ENCODE assay signal across 10 cellular contexts in genomic region chr10:104333728-104334373, GRCh38. TPM values are rescaled to one million over a fixed set of nuclear protein-coding genes. Genes with fewer than 3 reads are reported as not detected.
DNase-seq lines count a peak whose midpoint lies in the region; ATAC-seq and TF ChIP-seq lines count a peak whose summit lies in the region.
"Had no signal": no experiment of that assay in that cellular context is flagged by ENCODE, and none has a peak within 500 bp of the region (broad histone marks: within the 10 kb centered on the region; RNA-seq: fewer than 3 reads in every experiment).

No MANE protein-coding gene starts in this region.

- TF ChIP-seq POLR2A in GM18505 (IDR thresholded peaks at IDR 0.05; ENCODE audit: borderline replicate concordance, extremely low read depth, insufficient read depth, insufficient read length): no peak

- no peak overlapping the region for H2BK120ac ChIP-seq in mesenchymal stem cell (ENCODE audit: low read depth, low read length)

- no peaks in the 10 kb centered on the region for H3K27me3 Mint-ChIP-seq in activated naive CD8-positive, alpha-beta T cell

- H3K4ac ChIP-seq in mesenchymal stem cell (ENCODE audit: low read depth in 1 of 2, low read length in 2 of 2): peak overlapping the region in 1 of 2 experiments; percentile 35

- peaks cover 47% of the 10 kb centered on the region for H3K4me1 ChIP-seq in mesenchymal stem cell (ENCODE audit: control insufficient read depth, insufficient read depth, low read depth, low read length)
- peaks cover 41% of the 10 kb centered on the region for H3K4me1 ChIP-seq in thymus (ENCODE audit: control insufficient read depth, insufficient read depth, low read length)

- peak overlapping the region; percentile 59 for H4K8ac ChIP-seq in mesenchymal stem cell (ENCODE audit: low read length)

- H2BK15ac ChIP-seq in mesenchymal stem cell (ENCODE audit: low read depth, poor library complexity, severe bottlenecking): no peak overlapping the region

- peaks cover 83% of the 10 kb centered on the region for H3K4me1 Mint-ChIP-seq in activated naive CD8-positive, alpha-beta T cell (ENCODE audit: low read depth)

- H2BK5ac ChIP-seq in mesenchymal stem cell (ENCODE audit: low read depth, low read length, poor library complexity, severe bottlenecking): no peak overlapping the region

- H3K23ac ChIP-seq in mesenchymal stem cell (ENCODE audit: low read length in 2 of 2): peak overlapping the region in 1 of 2 experiments; percentile 78

- peaks cover 10 to 35% of the 10 kb centered on the region in 2 experiments for H3K36me3 ChIP-seq in mesenchymal stem cell (ENCODE audit: control insufficient read depth in 1 of 2, insufficient read depth in 2 of 2, low read depth in 1 of 2, low read length in 2 of 2)
- H3K36me3 ChIP-seq in thymus (ENCODE audit: control insufficient read depth, insufficient read depth): peaks cover 2% of the 10 kb centered on the region

- H3K9me3 ChIP-seq in mesenchymal stem cell (ENCODE audit: control insufficient read depth, low read length) (no peaks in the 10 kb centered on the region), thymus (ENCODE audit: control insufficient read depth) (no peaks in the 10 kb centered on the region)

- no peak overlapping the region for H3K14ac ChIP-seq in mesenchymal stem cell (ENCODE audit: low read length in 2 of 2)

- 91% methylated on average over 15 of the region's 15 CpGs for WGBS in mesenchymal stem cell
- 94% methylated on average over 15 of the region's 15 CpGs for WGBS in thymus

- ATAC-seq in GM18505 (IDR thresholded peaks at IDR 0.05; ENCODE audit: unreplicated experiment) (no peak), GM18520 (IDR thresholded peaks at IDR 0.05; ENCODE audit: unreplicated experiment) (no peak)

- H3K18ac ChIP-seq in mesenchymal stem cell (ENCODE audit: low read depth in 1 of 2, low read length in 2 of 2): no peak overlapping the region

- H3K27me3 ChIP-seq in mesenchymal stem cell (ENCODE audit: control insufficient read depth in 1 of 2, insufficient read depth in 1 of 2, low read length in 2 of 2) (no peaks in the 10 kb centered on the region), thymus (ENCODE audit: control insufficient read depth, insufficient read depth) (no peaks in the 10 kb centered on the region)

- H3K9me3 Mint-ChIP-seq in activated naive CD8-positive, alpha-beta T cell (ENCODE audit: low read depth): no peaks in the 10 kb centered on the region

- no peak overlapping the region for H3K4me3 ChIP-seq in mesenchymal stem cell (ENCODE audit: insufficient read depth in 1 of 2, low read depth in 1 of 2, low read length in 2 of 2)
- H3K4me3 ChIP-seq in thymus (ENCODE audit: low read length): no peak overlapping the region

- no peak overlapping the region for H3K4me2 ChIP-seq in mesenchymal stem cell (ENCODE audit: low read length, poor library complexity, severe bottlenecking)

- no peak overlapping the region for H2AFZ ChIP-seq in mesenchymal stem cell (ENCODE audit: low read depth, low read length)

- H3K4me3 Mint-ChIP-seq in activated naive CD8-positive, alpha-beta T cell: peak overlapping the region; percentile 68

- H3K9ac ChIP-seq in mesenchymal stem cell (ENCODE audit: low read length): no peak overlapping the region

- H3K27ac ChIP-seq in mesenchymal stem cell (ENCODE audit: low read length, poor library complexity, severe bottlenecking) (peak overlapping the region; percentile 9), thymus (ENCODE audit: low read depth) (peak overlapping the region; percentile 33)

- H3K79me1 ChIP-seq in mesenchymal stem cell (replicated peaks; ENCODE audit: low read length, poor library complexity, severe bottlenecking): no peaks in the 10 kb centered on the region

- H3K36me3 Mint-ChIP-seq in activated naive CD8-positive, alpha-beta T cell: peaks cover 3% of the 10 kb centered on the region

- peak overlapping the region; percentile 72 for H3K27ac Mint-ChIP-seq in activated naive CD8-positive, alpha-beta T cell

- peak overlapping the region; percentile 27 for H2AK5ac ChIP-seq in mesenchymal stem cell (ENCODE audit: low read length, severe bottlenecking)

- DNase-seq in activated CD8-positive, alpha-beta memory T cell treated with anti-CD3 and anti-CD28 coated beads for 24 hours: peak; percentile 53
- no peak for DNase-seq in activated CD8-positive, alpha-beta memory T cell treated with anti-CD3 and anti-CD28 coated beads, Interleukin-2, amount 50 U/mL, for 4 hours
- no peak for DNase-seq in mesenchymal stem cell
- DNase-seq in stimulated activated naive CD4-positive, alpha-beta T cell (lab: John Stamatoyannopoulos, UW): no peak
- DNase-seq: hypothalamus, NCI-H1048 had no signal

- H2BK12ac ChIP-seq in mesenchymal stem cell (ENCODE audit: low read length in 2 of 2): no peak overlapping the region

- H4K91ac ChIP-seq in mesenchymal stem cell (ENCODE audit: low read length): peak overlapping the region; percentile 43

RNA-seq across cellular contexts. Expression of gene ITPRIP, which starts 4.4 kb away (rescaled TPM):
- polyA plus RNA-seq in mesenchymal stem cell (2013, experiment 1 of 2): 13.8 TPM
- 13.9 TPM for polyA plus RNA-seq in mesenchymal stem cell (2013, experiment 2 of 2)
- polyA plus RNA-seq in thymus: 13.6 TPM

RNA-seq across cellular contexts. Expression of gene CFAP58, which starts 19.8 kb away (rescaled TPM):
- 0.12 TPM for polyA plus RNA-seq in mesenchymal stem cell (2013, experiment 1 of 2)
- 0.11 TPM for polyA plus RNA-seq in mesenchymal stem cell (2013, experiment 2 of 2)
- 0.34 TPM for polyA plus RNA-seq in thymus
